30 cellular contexts compared by ENCODE assay signal in genomic region chr22:17929909-17930308, GRCh38.
"Had no signal": no experiment of that assay in that cellular context is flagged by ENCODE, and none has a peak within 500 bp of the region (broad histone marks: within the 10 kb centered on the region; RNA-seq: fewer than 3 reads in every experiment).

No MANE protein-coding gene starts in this region.

- H3K36me3 ChIP-seq: colonic mucosa, esophagus muscularis mucosa, lower lobe of right lung, neutrophil, right atrium auricular region, sigmoid colon, spleen, thyroid gland, vagina had no signal

- H2AFZ ChIP-seq: parathyroid adenoma had no signal

- H3K4me3 ChIP-seq: colonic mucosa, esophagus muscularis mucosa, lower lobe of right lung, right atrium auricular region, sigmoid colon, skin epidermis, spleen, thyroid gland, vagina had no signal

- H3K9me3 Mint-ChIP-seq: central memory CD8-positive, alpha-beta T cell; dendritic cell treated with granulocyte-macrophage colony-stimulating factor and Interleukin-4, amounts not matched to agents 40 ng/mL and 50 ng/mL, for 4 days; endodermal cell; immature natural killer cell; naive B cell; natural killer cell treated with Interleukin-12 subunit alpha and Interleukin-12 subunit beta and Interleukin-15 and Interleukin-18, amount 100 ng/mL, for 72 hours; stimulated activated naive CD8-positive, alpha-beta T cell treated with anti-CD3 and anti-CD28 coated beads, Interleukin-15, amount 100 ng/mL, for 72 hours had no signal

- DNase-seq: colonic mucosa; effector CD8-positive, alpha-beta T cell; endodermal cell; foreskin keratinocyte; hypothalamus; immature natural killer cell; islet precursor cell; left ventricle myocardium superior; lower lobe of right lung; naive B cell; sigmoid colon; spleen; stimulated activated CD4-positive, alpha-beta T cell treated with anti-CD3 and anti-CD28 coated beads, Interleukin-4, amount 100 ng/mL, for 1 hour; stimulated activated CD8-positive, alpha-beta memory T cell treated with anti-CD3 and anti-CD28 coated beads, Interleukin-4, amount 100 ng/mL, for 48 hours; stimulated activated naive CD4-positive, alpha-beta T cell; stimulated activated naive CD8-positive, alpha-beta T cell treated with anti-CD3 and anti-CD28 coated beads, Interleukin-15, amount 100 ng/mL, for 72 hours; thyroid gland; trophoblast cell had no signal

- H3K27me3 ChIP-seq: colonic mucosa, esophagus muscularis mucosa, foreskin keratinocyte, neutrophil, right atrium auricular region, sigmoid colon, spleen, thyroid gland, vagina had no signal

- H3K27me3 Mint-ChIP-seq: central memory CD8-positive, alpha-beta T cell; dendritic cell treated with granulocyte-macrophage colony-stimulating factor and Interleukin-4, amounts not matched to agents 40 ng/mL and 50 ng/mL, for 4 days; naive B cell; natural killer cell treated with Interleukin-12 subunit alpha and Interleukin-12 subunit beta and Interleukin-15 and Interleukin-18, amount 100 ng/mL, for 72 hours; progenitor cell of endocrine pancreas; stimulated activated naive CD8-positive, alpha-beta T cell treated with anti-CD3 and anti-CD28 coated beads, Interleukin-15, amount 100 ng/mL, for 72 hours had no signal

- H3K27ac ChIP-seq: colonic mucosa, epithelial cell of prostate, esophagus muscularis mucosa, foreskin keratinocyte, lower lobe of right lung, neutrophil, parathyroid adenoma, skin epidermis, spleen, vagina had no signal

- ATAC-seq: foreskin keratinocyte; lower lobe of right lung; natural killer cell treated with Interleukin-12 subunit alpha and Interleukin-12 subunit beta and Interleukin-15 and Interleukin-18, amount 100 ng/mL, for 72 hours; stimulated activated naive CD8-positive, alpha-beta T cell treated with anti-CD3 and anti-CD28 coated beads, Interleukin-15, amount 100 ng/mL, for 72 hours had no signal

- H3K36me3 Mint-ChIP-seq: immature natural killer cell; natural killer cell treated with Interleukin-12 subunit alpha and Interleukin-12 subunit beta and Interleukin-15 and Interleukin-18, amount 100 ng/mL, for 72 hours had no signal

- H3K27ac Mint-ChIP-seq: dendritic cell treated with granulocyte-macrophage colony-stimulating factor and Interleukin-4, amounts not matched to agents 40 ng/mL and 50 ng/mL, for 4 days; endodermal cell; immature natural killer cell; natural killer cell treated with Interleukin-12 subunit alpha and Interleukin-12 subunit beta and Interleukin-15 and Interleukin-18, amount 100 ng/mL, for 72 hours; progenitor cell of endocrine pancreas; stimulated activated naive CD8-positive, alpha-beta T cell treated with anti-CD3 and anti-CD28 coated beads, Interleukin-15, amount 100 ng/mL, for 72 hours had no signal

- H3K9me3 ChIP-seq: colonic mucosa, esophagus muscularis mucosa, lower lobe of right lung, neutrophil, right atrium auricular region, sigmoid colon, spleen, thyroid gland, vagina had no signal

- H3K4me3 Mint-ChIP-seq: central memory CD8-positive, alpha-beta T cell; dendritic cell treated with granulocyte-macrophage colony-stimulating factor and Interleukin-4, amounts not matched to agents 40 ng/mL and 50 ng/mL, for 4 days; endodermal cell; immature natural killer cell; natural killer cell treated with Interleukin-12 subunit alpha and Interleukin-12 subunit beta and Interleukin-15 and Interleukin-18, amount 100 ng/mL, for 72 hours; neural crest cell; stimulated activated naive CD8-positive, alpha-beta T cell treated with anti-CD3 and anti-CD28 coated beads, Interleukin-15, amount 100 ng/mL, for 72 hours had no signal

- H3K9ac ChIP-seq: parathyroid adenoma had no signal
